ENCODE assay signal across 8 cellular contexts in the genomic region with DNA sequence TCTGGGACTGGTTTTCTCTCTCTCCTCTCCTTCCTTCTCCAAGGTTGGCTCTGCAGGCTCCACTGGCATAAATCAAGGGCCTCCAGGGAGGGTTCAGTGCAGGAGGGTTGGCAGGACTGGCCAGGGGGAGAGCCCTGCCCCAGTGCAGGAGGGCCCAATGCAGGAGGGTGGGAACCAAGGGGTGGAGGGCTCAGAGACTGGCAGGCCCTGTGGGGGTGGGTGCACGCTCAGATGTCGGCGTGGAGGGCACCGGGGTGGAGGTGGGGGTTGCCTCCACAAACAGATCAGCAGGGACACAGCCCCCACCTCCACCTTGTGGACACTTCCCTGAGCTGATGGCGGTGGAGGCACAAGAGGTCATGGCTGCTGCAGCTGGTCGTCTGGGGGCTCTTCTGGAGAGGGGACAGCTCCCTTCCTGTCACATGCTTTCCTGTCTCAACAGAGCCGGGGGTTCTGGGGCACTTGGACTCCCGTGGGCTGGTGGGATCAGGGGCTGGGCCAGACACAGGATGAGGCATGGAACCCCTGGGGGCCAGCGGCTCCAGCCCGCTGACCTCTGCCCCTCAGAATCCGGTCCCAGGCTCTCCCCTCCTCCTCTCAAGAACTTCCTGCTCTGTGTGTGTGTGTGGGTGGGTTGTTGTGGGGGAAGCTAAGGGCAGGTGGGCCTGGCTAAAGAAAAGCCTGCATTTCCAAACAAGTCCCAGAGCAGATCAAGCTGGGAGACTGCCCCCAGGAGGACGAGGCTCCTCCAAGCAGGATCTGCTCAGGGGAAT. TPM values are rescaled to one million over a fixed set of nuclear protein-coding genes. Genes with fewer than 3 reads are reported as not detected.
DNase-seq lines count a peak whose midpoint lies in the region; ATAC-seq, FAIRE-seq and TF ChIP-seq lines count a peak whose summit lies in the region.

No MANE protein-coding gene starts in this region.

- peaks cover 38% of the 10 kb centered on the region for H3K27me3 ChIP-seq in RWPE2 (ENCODE audit: insufficient read depth, poor library complexity, severe bottlenecking)
- H3K27me3 ChIP-seq in esophagus (ENCODE audit: control insufficient read depth in 1 of 2, insufficient read depth in 2 of 2, low read length in 2 of 2): peaks cover 0 to 6% of the 10 kb centered on the region in 2 donors
- no peaks in the 10 kb centered on the region for H3K27me3 ChIP-seq in ovary

- H3K36me3 ChIP-seq in RWPE2 (ENCODE audit: low read depth) (peaks cover 6% of the 10 kb centered on the region; the same call in 1 of the 2 replicates), esophagus (ENCODE audit: control insufficient read depth in 2 of 2, insufficient read depth in 2 of 2, low read length in 1 of 2) (peaks cover 0 to 16% of the 10 kb centered on the region in 2 donors), ovary (no peaks in the 10 kb centered on the region)

- no peaks in the 10 kb centered on the region for H3K27me3 Mint-ChIP-seq in activated T-helper 1 cell treated with anti-CD3 and anti-CD28 coated beads, Interleukin-12 subunit alpha, Interleukin-12 subunit beta, Interleukin-2, Interleukin-4 antibody, amounts not matched to agents 30 ng/mL and 10 ng/mL and 1 ng/mL, durations not matched to agents 14 hours and 24 hours and 36 hours (ENCODE audit: insufficient read depth)

- H3K4me1 Mint-ChIP-seq in activated T-helper 1 cell treated with anti-CD3 and anti-CD28 coated beads, Interleukin-12 subunit alpha, Interleukin-12 subunit beta, Interleukin-2, Interleukin-4 antibody, amounts not matched to agents 30 ng/mL and 10 ng/mL and 1 ng/mL, durations not matched to agents 14 hours and 24 hours and 36 hours (ENCODE audit: low read depth): peaks cover 7% of the 10 kb centered on the region

- H3K4me3 ChIP-seq in RWPE2 (ENCODE audit: severe bottlenecking) (no peak overlapping the region), esophagus (ENCODE audit: low read depth in 1 of 2, low read length in 2 of 2) (no peak overlapping the region), ovary (no peak overlapping the region)

- no peak overlapping the region for H3K4me3 Mint-ChIP-seq in activated T-helper 1 cell treated with anti-CD3 and anti-CD28 coated beads, Interleukin-12 subunit alpha, Interleukin-12 subunit beta, Interleukin-2, Interleukin-4 antibody, amounts not matched to agents 30 ng/mL and 10 ng/mL and 1 ng/mL, durations not matched to agents 14 hours and 24 hours and 36 hours

- DNase-seq in RWPE2 (ENCODE audit: low spot score): peak; percentile 86
- DNase-seq in ovary: peak; percentile 63 to 75 (median 70)
- DNase-seq in NCI-H446 treated with DMSO at 0.1 percent for 48 hours (lab: John Stamatoyannopoulos, UW): no peak
- DNase-seq in activated T-helper 1 cell treated with anti-CD3 and anti-CD28 coated beads, Interleukin-12 subunit alpha, Interleukin-12 subunit beta, Interleukin-2, Interleukin-4 antibody, amounts not matched to agents 30 ng/mL and 10 ng/mL and 1 ng/mL, durations not matched to agents 14 hours and 24 hours and 36 hours (ENCODE audit: low spot score): no peak
- no peak for DNase-seq in NCI-H2171 treated with DMSO at 0.1 percent for 48 hours (lab: John Stamatoyannopoulos, UW)

- TF ChIP-seq POLR2A in ovary (IDR thresholded peaks at IDR 0.05): no peak

- TF ChIP-seq CTCF in RWPE2 (IDR thresholded peaks at IDR 0.05; ENCODE audit: poor library complexity, severe bottlenecking): peak; percentile 44
- TF ChIP-seq CTCF in ovary (IDR thresholded peaks at IDR 0.05): peak; percentile 12 to 44 (median 35)

- H3K27ac ChIP-seq in RWPE2 (ENCODE audit: poor library complexity, severe bottlenecking) (no peak overlapping the region), esophagus (ENCODE audit: low read depth in 2 of 2, low read length in 1 of 2) (peak overlapping the region; percentile 38 to 51), ovary (peak overlapping the region in 1 of 2 donors; percentile 71)

- H3K9me3 ChIP-seq in RWPE2 (ENCODE audit: severe bottlenecking): no peaks in the 10 kb centered on the region
- H3K9me3 ChIP-seq in esophagus (ENCODE audit: control insufficient read depth in 2 of 2, insufficient read depth in 1 of 2, low read depth in 1 of 2, low read length in 1 of 2): no peaks in the 10 kb centered on the region
- no peaks in the 10 kb centered on the region for H3K9me3 ChIP-seq in ovary

- no peak overlapping the region for H3K27ac Mint-ChIP-seq in activated T-helper 1 cell treated with anti-CD3 and anti-CD28 coated beads, Interleukin-12 subunit alpha, Interleukin-12 subunit beta, Interleukin-2, Interleukin-4 antibody, amounts not matched to agents 30 ng/mL and 10 ng/mL and 1 ng/mL, durations not matched to agents 14 hours and 24 hours and 36 hours

- 10 to 12% methylated on average over 10 to 12 of the region's 12 CpGs for WGBS in esophagus, 2 donors
- 4 to 5% (median 5%) methylated on average over 12 of the region's 12 CpGs for WGBS in ovary, 3 donors

- no peak for TF ChIP-seq EP300 in ovary (IDR thresholded peaks at IDR 0.05)

- peak; percentile 39 for FAIRE-seq in G401.6 (lab: Jason Lieb, UNC)

- intact Hi-C loops in ovary (cut with DNase I): loop anchor here in 2 of 4 donors (5.0 kb wide), 2 partner anchors 76 to 81 kb away; no protein-coding TSS in a partner anchor
- intact Hi-C loops in activated T-helper 1 cell treated with anti-CD3 and anti-CD28 coated beads, Interleukin-12 subunit alpha, Interleukin-12 subunit beta, Interleukin-2, Interleukin-4 antibody, amounts not matched to agents 30 ng/mL and 10 ng/mL and 1 ng/mL, durations not matched to agents 14 hours and 24 hours and 36 hours (cut with micrococcal nuclease): no loop called here

- ATAC-seq in RWPE2 (ENCODE audit: low read depth) (peak; percentile 11), HG03354 (IDR thresholded peaks at IDR 0.05; ENCODE audit: poor library complexity, severe bottlenecking, unreplicated experiment) (no peak)

- no peaks in the 10 kb centered on the region for H3K4me1 ChIP-seq in RWPE2 (ENCODE audit: insufficient read depth, poor library complexity, severe bottlenecking)
- H3K4me1 ChIP-seq in esophagus (ENCODE audit: control insufficient read depth in 2 of 2, insufficient read depth in 2 of 2, low read length in 1 of 2): peaks cover 6 to 31% of the 10 kb centered on the region in 2 donors
- H3K4me1 ChIP-seq in ovary (ENCODE audit: insufficient read depth): peaks cover 47% of the 10 kb centered on the region

- peaks cover 9% of the 10 kb centered on the region for H3K36me3 Mint-ChIP-seq in activated T-helper 1 cell treated with anti-CD3 and anti-CD28 coated beads, Interleukin-12 subunit alpha, Interleukin-12 subunit beta, Interleukin-2, Interleukin-4 antibody, amounts not matched to agents 30 ng/mL and 10 ng/mL and 1 ng/mL, durations not matched to agents 14 hours and 24 hours and 36 hours (ENCODE audit: low read depth)

- no peaks in the 10 kb centered on the region for H3K9me3 Mint-ChIP-seq in activated T-helper 1 cell treated with anti-CD3 and anti-CD28 coated beads, Interleukin-12 subunit alpha, Interleukin-12 subunit beta, Interleukin-2, Interleukin-4 antibody, amounts not matched to agents 30 ng/mL and 10 ng/mL and 1 ng/mL, durations not matched to agents 14 hours and 24 hours and 36 hours

RNA-seq across cellular contexts. Expression of a gene that starts 2.7 kb away (rescaled TPM):
- polyA plus RNA-seq in esophagus: under 1 TPM; 0.42 to 0.92 TPM
- total RNA-seq in ovary: not detected
- polyA plus RNA-seq in ovary: under 1 TPM in 1 of 2 donors, not detected in 1; 0.57 TPM
- total RNA-seq in activated T-helper 1 cell treated with anti-CD3 and anti-CD28 coated beads, Interleukin-12 subunit alpha, Interleukin-12 subunit beta, Interleukin-2, Interleukin-4 antibody, amounts not matched to agents 30 ng/mL and 10 ng/mL and 1 ng/mL, durations not matched to agents 14 hours and 24 hours and 36 hours: not detected in 2 replicates

RNA-seq across cellular contexts. Expression of a gene that starts 6.5 kb away (rescaled TPM):
- polyA plus RNA-seq in esophagus (100 to 1,000 TPM in 1 of 2 donors, 10 to 100 TPM in 1; 82.0 to 107 TPM), ovary (10 to 100 TPM; 73.3 to 78.9 TPM)
- total RNA-seq in ovary: 10 to 100 TPM; 51.5 to 78.0 (median 68.8) TPM
- 65.9 and 73.2 TPM in 2 replicates for total RNA-seq in activated T-helper 1 cell treated with anti-CD3 and anti-CD28 coated beads, Interleukin-12 subunit alpha, Interleukin-12 subunit beta, Interleukin-2, Interleukin-4 antibody, amounts not matched to agents 30 ng/mL and 10 ng/mL and 1 ng/mL, durations not matched to agents 14 hours and 24 hours and 36 hours

RNA-seq across cellular contexts. Expression of a gene that starts 27.5 kb away (rescaled TPM):
- polyA plus RNA-seq in esophagus (1 to 10 TPM in 1 of 2 donors, under 1 TPM in 1; 0.68 to 1.0 TPM), ovary (10 to 100 TPM in 1 of 2 donors, 1 to 10 TPM in 1; 4.1 to 12.2 TPM)
- 10 to 100 TPM; 11.4 to 55.1 (median 35.2) TPM for total RNA-seq in ovary
- 1.1 and 1.2 TPM in 2 replicates for total RNA-seq in activated T-helper 1 cell treated with anti-CD3 and anti-CD28 coated beads, Interleukin-12 subunit alpha, Interleukin-12 subunit beta, Interleukin-2, Interleukin-4 antibody, amounts not matched to agents 30 ng/mL and 10 ng/mL and 1 ng/mL, durations not matched to agents 14 hours and 24 hours and 36 hours

RNA-seq across cellular contexts. Expression of a gene that starts 36.3 kb away (rescaled TPM):
- polyA plus RNA-seq in esophagus (10 to 100 TPM; 42.9 to 59.4 TPM), ovary (10 to 100 TPM; 11.1 to 12.3 TPM)
- 10 to 100 TPM; 12.4 to 32.8 (median 26.5) TPM for total RNA-seq in ovary
- total RNA-seq in activated T-helper 1 cell treated with anti-CD3 and anti-CD28 coated beads, Interleukin-12 subunit alpha, Interleukin-12 subunit beta, Interleukin-2, Interleukin-4 antibody, amounts not matched to agents 30 ng/mL and 10 ng/mL and 1 ng/mL, durations not matched to agents 14 hours and 24 hours and 36 hours: 47.5 and 48.2 TPM in 2 replicates

Comparison
In these comparisons a context has a peak if more than half of its experiments do, and no peak if none do; other contexts are left out.
1. DNase-seq: peak in RWPE2 (single experiment) and ovary (5 of 5); none in NCI-H446 treated with DMSO at 0.1 percent for 48 hours (single experiment), activated T-helper 1 cell treated with anti-CD3 and anti-CD28 coated beads, Interleukin-12 subunit alpha, Interleukin-12 subunit beta, Interleukin-2, Interleukin-4 antibody, amounts not matched to agents 30 ng/mL and 10 ng/mL and 1 ng/mL, durations not matched to agents 14 hours and 24 hours and 36 hours (single experiment) and NCI-H2171 treated with DMSO at 0.1 percent for 48 hours (single experiment).